22 cellular contexts compared by ENCODE assay signal in the genomic region with DNA sequence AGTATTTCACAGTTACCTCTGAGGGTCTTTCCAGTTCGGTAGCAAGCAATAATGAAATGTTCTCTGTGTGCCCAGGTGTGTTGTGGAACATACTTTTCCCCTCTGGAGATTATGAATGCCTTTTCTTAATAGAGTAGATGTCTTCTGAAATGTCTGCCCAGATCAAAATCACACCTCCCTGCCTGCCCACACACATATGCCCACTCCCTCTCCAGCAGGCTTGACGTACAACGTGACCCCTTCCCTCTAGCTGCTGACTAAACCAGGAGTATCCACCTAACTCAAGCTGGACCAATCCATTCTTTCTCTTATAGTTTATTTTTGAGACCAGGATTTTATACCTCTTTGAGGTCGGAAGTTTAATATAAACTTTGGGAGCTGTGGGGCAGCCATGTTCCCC.
"Had no signal": no experiment of that assay in that cellular context is flagged by ENCODE, and none has a peak within 500 bp of the region (broad histone marks: within the 10 kb centered on the region; RNA-seq: fewer than 3 reads in every experiment).

No MANE protein-coding gene starts in this region.

- H3K4me3 ChIP-seq: body of pancreas, heart right ventricle, left lung, psoas muscle, sigmoid colon, upper lobe of right lung had no signal

- DNase-seq: activated CD4-positive, alpha-beta T cell treated with anti-CD3 and anti-CD28 coated beads, Interleukin-2, amount 10 ng/mL, durations not matched to agents 24 days and 14 days; activated CD4-positive, CD25-positive, alpha-beta regulatory T cell; activated CD8-positive, alpha-beta memory T cell treated with anti-CD3 and anti-CD28 coated beads, Interleukin-2, amount 50 U/mL, for 4 hours; activated CD8-positive, alpha-beta T cell treated with anti-CD3 and anti-CD28 coated beads, Interleukin-2, amount 10 ng/mL, durations not matched to agents 7 days and 5 days; activated gamma-delta T cell; activated T-cell treated with anti-CD3 and anti-CD28 coated beads, Interleukin-2, amount 50 U/mL, for 48 hours; amniotic stem cell; cortex of kidney; effector CD4-positive, alpha-beta T cell; foreskin melanocyte; heart right ventricle; left lung; mesendoderm; nephron progenitor cell; psoas muscle; sigmoid colon; stimulated activated CD4-positive, alpha-beta T cell treated with anti-CD3 and anti-CD28 coated beads, Interleukin-1b, Interleukin-23, amount 100 ng/mL, for 48 hours; stimulated activated naive CD8-positive, alpha-beta T cell treated with anti-CD3 and anti-CD28 coated beads, Interleukin-15, amount 100 ng/mL, for 72 hours; upper lobe of right lung had no signal

- H3K4me3 Mint-ChIP-seq: activated CD4-positive, alpha-beta T cell treated with anti-CD3 and anti-CD28 coated beads, Interleukin-2, amount 10 ng/mL, durations not matched to agents 24 days and 14 days; activated CD8-positive, alpha-beta T cell treated with anti-CD3 and anti-CD28 coated beads, Interleukin-2, amount 10 ng/mL, durations not matched to agents 7 days and 5 days; activated naive CD8-positive, alpha-beta T cell; central memory CD8-positive, alpha-beta T cell; nephron progenitor cell; stimulated activated naive CD8-positive, alpha-beta T cell treated with anti-CD3 and anti-CD28 coated beads, Interleukin-15, amount 100 ng/mL, for 72 hours had no signal

- H3K4me1 ChIP-seq: left lung had no signal

- H3K4me1 Mint-ChIP-seq: activated CD4-positive, alpha-beta T cell treated with anti-CD3 and anti-CD28 coated beads, Interleukin-2, amount 10 ng/mL, durations not matched to agents 24 days and 14 days; central memory CD8-positive, alpha-beta T cell; stimulated activated naive CD8-positive, alpha-beta T cell treated with anti-CD3 and anti-CD28 coated beads, Interleukin-15, amount 100 ng/mL, for 72 hours had no signal

- ATAC-seq: activated CD8-positive, alpha-beta T cell treated with anti-CD3 and anti-CD28 coated beads, Interleukin-2, amount 10 ng/mL, durations not matched to agents 7 days and 5 days; left lung; stimulated activated naive CD8-positive, alpha-beta T cell treated with anti-CD3 and anti-CD28 coated beads, Interleukin-15, amount 100 ng/mL, for 72 hours; upper lobe of right lung had no signal

- H3K27me3 ChIP-seq: body of pancreas, heart right ventricle, left lung, sigmoid colon, upper lobe of right lung had no signal

- H3K9me3 Mint-ChIP-seq: central memory CD8-positive, alpha-beta T cell had no signal

- H3K36me3 Mint-ChIP-seq: activated naive CD8-positive, alpha-beta T cell had no signal

- H3K27me3 Mint-ChIP-seq: activated naive CD8-positive, alpha-beta T cell; central memory CD8-positive, alpha-beta T cell had no signal

- H3K36me3 ChIP-seq: heart right ventricle, left lung, sigmoid colon, upper lobe of right lung had no signal

- H3K9me3 ChIP-seq: body of pancreas, heart right ventricle, left lung, psoas muscle, sigmoid colon, upper lobe of right lung had no signal

- H3K27ac Mint-ChIP-seq: activated CD4-positive, alpha-beta T cell treated with anti-CD3 and anti-CD28 coated beads, Interleukin-2, amount 10 ng/mL, durations not matched to agents 24 days and 14 days; activated CD8-positive, alpha-beta T cell treated with anti-CD3 and anti-CD28 coated beads, Interleukin-2, amount 10 ng/mL, durations not matched to agents 7 days and 5 days; activated naive CD8-positive, alpha-beta T cell; nephron progenitor cell; stimulated activated naive CD8-positive, alpha-beta T cell treated with anti-CD3 and anti-CD28 coated beads, Interleukin-15, amount 100 ng/mL, for 72 hours had no signal

- H3K27ac ChIP-seq: left lung, upper lobe of right lung had no signal
